ENCODE assay signal across 22 cellular contexts in genomic region chr5:26669523-26669922, GRCh38.
"Had no signal": no experiment of that assay in that cellular context is flagged by ENCODE, and none has a peak within 500 bp of the region (broad histone marks: within the 10 kb centered on the region; RNA-seq: fewer than 3 reads in every experiment).

No MANE protein-coding gene starts in this region.

- H2AFZ ChIP-seq: parathyroid adenoma had no signal

- H3K79me2 ChIP-seq: parathyroid adenoma had no signal

- H3K4me1 ChIP-seq: breast epithelium, esophagus squamous epithelium, left ventricle myocardium inferior, parathyroid adenoma, psoas muscle, transverse colon, uterus had no signal

- H3K9me3 ChIP-seq: breast epithelium, psoas muscle, transverse colon, uterus had no signal

- H3K9ac ChIP-seq: parathyroid adenoma had no signal

- H3K27me3 ChIP-seq: breast epithelium, esophagus squamous epithelium, transverse colon, uterus had no signal

- DNase-seq: activated CD4-positive, alpha-beta T cell treated with anti-CD3 and anti-CD28 coated beads for 1 hour; activated CD4-positive, alpha-beta T cell treated with anti-CD3 and anti-CD28 coated beads, Interleukin-2, amount 50 U/mL, for 1 hour; activated CD8-positive, alpha-beta T cell treated with anti-CD3 and anti-CD28 coated beads for 36 hours; activated naive CD4-positive, alpha-beta T cell; activated T-cell treated with anti-CD3 and anti-CD28 coated beads, Interleukin-2, amount 50 U/mL, for 4 hours; central memory CD4-positive, alpha-beta T cell; esophagus squamous epithelium; foreskin melanocyte; left ventricle myocardium inferior; midbrain; naive thymus-derived CD4-positive, alpha-beta T cell; occipital lobe; stimulated activated naive CD4-positive, alpha-beta T cell treated with Interleukin-2 at 50 U/mL for 16 hours; T-helper 17 cell; T1000; transverse colon; uterus had no signal

- H3K4me3 ChIP-seq: breast epithelium, esophagus squamous epithelium, left ventricle myocardium inferior, psoas muscle, transverse colon, uterus had no signal

- H3K36me3 ChIP-seq: breast epithelium, esophagus squamous epithelium, left ventricle myocardium inferior, transverse colon, uterus had no signal

- H3K27ac ChIP-seq: breast epithelium, esophagus squamous epithelium, left ventricle myocardium inferior, parathyroid adenoma, psoas muscle, transverse colon, uterus had no signal

- ATAC-seq: activated CD8-positive, alpha-beta T cell treated with anti-CD3 and anti-CD28 coated beads for 36 hours; activated naive CD4-positive, alpha-beta T cell treated with anti-CD3 and anti-CD28 coated beads, Interleukin-2, amount 50 U/mL, for 72 hours; activated T-cell treated with anti-CD3 and anti-CD28 coated beads, Interleukin-2, amount 50 U/mL, for 4 hours; naive thymus-derived CD4-positive, alpha-beta T cell; psoas muscle; T-helper 17 cell; WTC11 had no signal
